In the genomic region with DNA sequence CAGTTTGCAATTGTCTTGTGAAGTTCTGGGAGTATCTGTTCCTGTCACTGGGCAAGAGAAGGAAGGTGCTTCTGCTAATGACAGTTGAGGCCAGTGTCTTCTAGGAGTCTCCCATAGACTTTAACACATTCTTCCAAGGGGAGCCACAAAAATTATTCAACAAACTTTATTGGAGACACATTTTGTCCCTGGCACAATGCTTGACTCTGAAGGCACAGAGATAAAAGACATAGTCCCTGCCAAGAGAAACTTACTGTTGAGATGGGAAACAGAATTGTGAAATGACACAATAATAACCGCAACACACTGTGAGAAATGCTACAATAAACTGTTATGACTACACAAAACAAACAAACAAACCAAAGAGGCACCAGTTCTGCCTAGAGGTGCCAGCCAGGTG, we compare ENCODE assay signal across 16 cellular contexts. TPM values are rescaled to one million over a fixed set of nuclear protein-coding genes. Genes with fewer than 3 reads are reported as not detected.
A peak's percentile ranks its signal among the peaks of the same experiment; 100 is the strongest.
DNase-seq lines count a peak whose midpoint lies in the region; ATAC-seq and TF ChIP-seq lines count a peak whose summit lies in the region.
"Had no signal": no experiment of that assay in that cellular context is flagged by ENCODE, and none has a peak within 500 bp of the region (broad histone marks: within the 10 kb centered on the region; RNA-seq: fewer than 3 reads in every experiment).

No MANE protein-coding gene starts in this region.

- H3K27me3 Mint-ChIP-seq in MCF 10A (ENCODE audit: insufficient read depth, unreplicated experiment): no peaks in the 10 kb centered on the region

- 33% methylated on average over 1 of the region's 1 CpG for WGBS in mammary epithelial cell (ENCODE audit: low coverage, missing lambda C conversion rate)

- CTCF ChIA-PET in MCF 10A (lab: Yijun Ruan, JAX) (interaction anchor here (0.6 to 1.0 kb wide), 2 partner anchors 11 to 181 kb away, joined by 3 to 4 read pairs; no protein-coding TSS in a partner anchor), mammary epithelial cell (lab: Charles Lee; ENCODE audit: low non-redundant PET) (no interaction called here)

- H3K9ac ChIP-seq in mammary epithelial cell (ENCODE audit: insufficient read depth, low read length): no peak overlapping the region
- H3K9ac ChIP-seq: BLaER1 treated with 17β-estradiol and CSF1 and Interleukin-3, amounts not matched to agents 10 nM and 100 nM; KMS-11 had no signal

- no peak overlapping the region for H3K4me2 ChIP-seq in mammary epithelial cell (ENCODE audit: insufficient read depth, low read depth, low read length)
- H3K4me2 ChIP-seq: BLaER1 treated with 17β-estradiol and CSF1 and Interleukin-3, amounts not matched to agents 10 nM and 100 nM; KMS-11 had no signal

- no peak overlapping the region for H3K4me3 Mint-ChIP-seq in MCF 10A (ENCODE audit: unreplicated experiment)
- H3K4me3 Mint-ChIP-seq: CD4-positive, alpha-beta T cell; IgD-negative memory B cell had no signal

- peaks cover 7% of the 10 kb centered on the region for H3K4me1 Mint-ChIP-seq in MCF 10A (ENCODE audit: insufficient read depth, unreplicated experiment)

- no peaks in the 10 kb centered on the region for H4K20me1 ChIP-seq in mammary epithelial cell (ENCODE audit: insufficient read depth, low read length)
- H4K20me1 ChIP-seq: BLaER1 treated with 17β-estradiol and CSF1 and Interleukin-3, amounts not matched to agents 10 nM and 100 nM had no signal

- in situ Hi-C loops in mammary epithelial cell (cut with MboI; ENCODE audit: low sequenced_read_pairs in 2 of 2): no loop called here

- H3K4me1 ChIP-seq in mammary epithelial cell (ENCODE audit: insufficient read depth, low read length): no peaks in the 10 kb centered on the region
- H3K4me1 ChIP-seq: BLaER1 treated with 17β-estradiol and CSF1 and Interleukin-3, amounts not matched to agents 10 nM and 100 nM had no signal

- no peaks in the 10 kb centered on the region for H3K9me3 ChIP-seq in mammary epithelial cell (replicated peaks; ENCODE audit: insufficient read depth, low read length)
- H3K9me3 ChIP-seq: BLaER1 treated with 17β-estradiol and CSF1 and Interleukin-3, amounts not matched to agents 10 nM and 100 nM had no signal

- intact Hi-C loops in MCF 10A (cut with micrococcal nuclease): no loop called here
- intact Hi-C loops in mammary epithelial cell (cut with micrococcal nuclease): no loop called here

- H3K4me3 ChIP-seq in mammary epithelial cell (replicated peaks in 1 of 3; ENCODE audit: insufficient read depth in 1 of 3, low read depth in 2 of 3, low read length in 3 of 3): no peak overlapping the region
- H3K4me3 ChIP-seq in cardiac fibroblast (replicated peaks in 1 of 2; ENCODE audit: low read depth in 2 of 2, low read length in 2 of 2): no peak overlapping the region
- H3K4me3 ChIP-seq: BLaER1 treated with 17β-estradiol and CSF1 and Interleukin-3, amounts not matched to agents 10 nM and 100 nM had no signal

- H3K27me3 ChIP-seq in mammary epithelial cell (ENCODE audit: insufficient read depth, low read length): no peaks in the 10 kb centered on the region
- H3K27me3 ChIP-seq: BLaER1 treated with 17β-estradiol and CSF1 and Interleukin-3, amounts not matched to agents 10 nM and 100 nM had no signal

- H2AFZ ChIP-seq in mammary epithelial cell (ENCODE audit: low read depth, low read length): no peak overlapping the region

- BruUV-seq in MCF 10A (replicated peaks; lab: Mats Ljungman, UMichigan) (no TSS peak), mammary epithelial cell (replicated peaks; lab: Mats Ljungman, UMichigan) (no TSS peak)

- no peak overlapping the region for H3K27ac Mint-ChIP-seq in MCF 10A (ENCODE audit: low read depth, unreplicated experiment)
- H3K27ac Mint-ChIP-seq: CD4-positive, alpha-beta T cell; IgD-negative memory B cell had no signal

- dilution Hi-C loops in mammary epithelial cell (cut with HindIII; ENCODE audit: low sequenced_read_pairs): no loop called here

- peak; percentile 53 for DNase-seq in MCF 10A (ENCODE audit: unreplicated experiment)
- no peak for DNase-seq in mammary epithelial cell
- DNase-seq in cardiac fibroblast (ENCODE audit: low read depth in 2 of 2): peak; percentile 25 to 61
- DNase-seq in left lobe of liver (ENCODE audit: low spot score): no peak
- DNase-seq in activated CD4-positive, alpha-beta T cell treated with anti-CD3 and anti-CD28 coated beads for 48 hours: no peak
- no peak for DNase-seq in iPS-NIHi7 (ENCODE audit: extremely low spot score)
- DNase-seq: Calu3; CD4-positive, alpha-beta T cell; DMS 273 treated with DMSO at 0.1 percent for 48 hours; H7 had no signal

- H3K36me3 ChIP-seq in mammary epithelial cell (ENCODE audit: insufficient read depth, low read length): no peaks in the 10 kb centered on the region
- H3K36me3 ChIP-seq: BLaER1 treated with 17β-estradiol and CSF1 and Interleukin-3, amounts not matched to agents 10 nM and 100 nM had no signal

- ATAC-seq in left lobe of liver: peak; percentile 43
- no peak for ATAC-seq in GM21515 (IDR thresholded peaks at IDR 0.05; ENCODE audit: unreplicated experiment)
- no peak for ATAC-seq in HG03378 (IDR thresholded peaks at IDR 0.05; ENCODE audit: unreplicated experiment)

- H3K79me2 ChIP-seq in mammary epithelial cell (ENCODE audit: insufficient read depth, low read length): no peaks in the 10 kb centered on the region

- H3K9me3 Mint-ChIP-seq in MCF 10A (ENCODE audit: unreplicated experiment): peaks cover 7% of the 10 kb centered on the region
- H3K9me3 Mint-ChIP-seq: CD4-positive, alpha-beta T cell; IgD-negative memory B cell had no signal

- no peaks in the 10 kb centered on the region for H3K36me3 Mint-ChIP-seq in MCF 10A (ENCODE audit: insufficient read depth, unreplicated experiment)
- H3K36me3 Mint-ChIP-seq: IgD-negative memory B cell had no signal

- POLR2A ChIA-PET in MCF 10A (lab: Yijun Ruan, JAX): no interaction called here

- TF ChIP-seq CTCF in MCF 10A (IDR thresholded peaks at IDR 0.05; ENCODE audit: unreplicated experiment) (no peak), mammary epithelial cell (conservative IDR thresholded peaks at IDR 0.05 in 1 of 2, IDR thresholded peaks at IDR 0.05 in 1 of 2; ENCODE audit: extremely low read depth in 1 of 2, insufficient read depth in 1 of 2, low read depth in 1 of 2, low read length in 2 of 2) (no peak), cardiac fibroblast (IDR thresholded peaks at IDR 0.05; ENCODE audit: low read depth, low read length) (no peak)

- no peak overlapping the region for H3K27ac ChIP-seq in mammary epithelial cell (ENCODE audit: insufficient read depth, low read depth, low read length)
- H3K27ac ChIP-seq: 22Rv1; BLaER1 treated with 17β-estradiol and CSF1 and Interleukin-3, amounts not matched to agents 10 nM and 100 nM; KMS-11 had no signal

RNA-seq across cellular contexts. Expression of a gene that starts 24.7 kb away (rescaled TPM):
- 2.4 and 2.9 TPM in 2 replicates for total RNA-seq in MCF 10A (2022)
- total RNA-seq in mammary epithelial cell: 1 to 10 TPM; 4.3 to 5.0 TPM
- 1.2 TPM for polyA plus RNA-seq in mammary epithelial cell
- 0.10 TPM for polyA minus RNA-seq in mammary epithelial cell
- 1.7 TPM for total RNA-seq in left lobe of liver

Comparison
In these comparisons a context has a peak if more than half of its experiments do, and no peak if none do; other contexts are left out.
1. DNase-seq: peak in MCF 10A (single experiment) and cardiac fibroblast (2 of 2); none in mammary epithelial cell (single experiment), left lobe of liver (single experiment), activated CD4-positive, alpha-beta T cell treated with anti-CD3 and anti-CD28 coated beads for 48 hours (single experiment) and iPS-NIHi7 (single experiment).